In the genomic region with DNA sequence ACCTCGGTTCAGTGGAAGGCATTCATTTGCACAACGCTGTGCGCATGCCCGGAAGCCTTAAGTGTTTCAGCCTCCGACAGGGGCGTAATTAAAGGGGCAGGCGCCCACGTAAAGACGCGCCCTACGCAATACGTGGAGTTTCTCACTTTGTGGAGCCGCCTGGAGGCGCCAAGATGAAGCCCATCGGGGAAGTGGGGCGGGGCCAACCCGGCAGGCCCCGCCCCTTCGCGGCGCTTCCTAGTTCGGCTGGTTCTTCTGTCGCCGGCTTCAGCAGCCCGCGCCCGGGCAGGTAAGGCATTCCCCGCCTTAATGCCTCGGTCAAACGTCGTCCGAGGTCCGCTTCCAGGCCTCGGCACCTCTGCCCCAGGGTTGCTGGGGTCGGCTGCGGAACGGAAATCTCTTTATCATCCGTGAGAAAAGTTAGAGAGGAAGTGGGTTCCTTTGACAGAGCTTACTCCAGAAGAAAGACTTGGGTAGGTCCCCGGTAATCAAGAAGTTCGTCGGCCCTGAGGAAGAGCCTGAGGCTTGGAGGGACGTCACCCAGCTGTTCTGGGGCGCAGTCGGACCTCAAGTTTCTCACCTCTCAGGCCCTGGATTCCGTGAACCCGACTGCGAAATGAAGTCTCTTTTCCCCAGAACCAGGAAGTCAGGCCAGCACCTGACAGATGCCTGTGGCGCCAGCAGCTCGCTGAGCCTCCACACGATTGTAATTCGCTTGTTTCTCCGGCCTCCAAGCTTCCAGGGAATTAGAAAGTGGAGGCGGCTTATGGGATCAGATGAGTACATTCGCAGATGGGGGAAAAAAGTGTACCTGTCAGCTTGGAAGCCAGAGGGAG, we compare ENCODE assay signal across 1 cellular context.
A peak's percentile ranks its signal among the peaks of the same experiment; 100 is the strongest.
TF ChIP-seq lines count a peak whose summit lies in the region.

A gene (plus strand): TSS at position 224 of the 836 bp plus-strand sequence. CDS start 9,161 bp downstream, outside the sequence.
A gene with protein sequence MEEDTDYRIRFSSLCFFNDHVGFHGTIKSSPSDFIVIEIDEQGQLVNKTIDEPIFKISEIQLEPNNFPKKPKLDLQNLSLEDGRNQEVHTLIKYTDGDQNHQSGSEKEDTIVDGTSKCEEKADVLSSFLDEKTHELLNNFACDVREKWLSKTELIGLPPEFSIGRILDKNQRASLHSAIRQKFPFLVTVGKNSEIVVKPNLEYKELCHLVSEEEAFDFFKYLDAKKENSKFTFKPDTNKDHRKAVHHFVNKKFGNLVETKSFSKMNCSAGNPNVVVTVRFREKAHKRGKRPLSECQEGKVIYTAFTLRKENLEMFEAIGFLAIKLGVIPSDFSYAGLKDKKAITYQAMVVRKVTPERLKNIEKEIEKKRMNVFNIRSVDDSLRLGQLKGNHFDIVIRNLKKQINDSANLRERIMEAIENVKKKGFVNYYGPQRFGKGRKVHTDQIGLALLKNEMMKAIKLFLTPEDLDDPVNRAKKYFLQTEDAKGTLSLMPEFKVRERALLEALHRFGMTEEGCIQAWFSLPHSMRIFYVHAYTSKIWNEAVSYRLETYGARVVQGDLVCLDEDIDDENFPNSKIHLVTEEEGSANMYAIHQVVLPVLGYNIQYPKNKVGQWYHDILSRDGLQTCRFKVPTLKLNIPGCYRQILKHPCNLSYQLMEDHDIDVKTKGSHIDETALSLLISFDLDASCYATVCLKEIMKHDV (minus strand): TSS at position 63 of the 836 bp plus-strand sequence. CDS start 3,545 bp downstream, outside the sequence.

TF ChIP-seq in HCT116, 20 proteins besides CTCF, POLR2A, EP300 and RAD21 (continued from another document):
- TF ChIP-seq POLR2AphosphoS5 (IDR thresholded peaks at IDR 0.05; ENCODE audit: low read depth, low read length), result peak; percentile 84
- TF ChIP-seq ZNF274 (IDR thresholded peaks at IDR 0.05; ENCODE audit: low read depth, low read length), result no peak
- 0 out of 2 replicates have a peak, but pooled peaks have one; percentile 15 for TF ChIP-seq CBX3 (IDR thresholded peaks at IDR 0.05; ENCODE audit: low read depth)
- TF ChIP-seq EZH2phosphoT487 (IDR thresholded peaks at IDR 0.05; ENCODE audit: borderline replicate concordance), result no peak
- TF ChIP-seq TCF7L2 (IDR thresholded peaks at IDR 0.05; ENCODE audit: borderline replicate concordance, extremely low read depth, insufficient read depth, insufficient read length), result peak; percentile 95
- TF ChIP-seq SRF (IDR thresholded peaks at IDR 0.05; ENCODE audit: low read depth), result no peak
- TF ChIP-seq FOSL1 (IDR thresholded peaks at IDR 0.05; ENCODE audit: low read depth), result no peak
- TF ChIP-seq, protein P1, sequence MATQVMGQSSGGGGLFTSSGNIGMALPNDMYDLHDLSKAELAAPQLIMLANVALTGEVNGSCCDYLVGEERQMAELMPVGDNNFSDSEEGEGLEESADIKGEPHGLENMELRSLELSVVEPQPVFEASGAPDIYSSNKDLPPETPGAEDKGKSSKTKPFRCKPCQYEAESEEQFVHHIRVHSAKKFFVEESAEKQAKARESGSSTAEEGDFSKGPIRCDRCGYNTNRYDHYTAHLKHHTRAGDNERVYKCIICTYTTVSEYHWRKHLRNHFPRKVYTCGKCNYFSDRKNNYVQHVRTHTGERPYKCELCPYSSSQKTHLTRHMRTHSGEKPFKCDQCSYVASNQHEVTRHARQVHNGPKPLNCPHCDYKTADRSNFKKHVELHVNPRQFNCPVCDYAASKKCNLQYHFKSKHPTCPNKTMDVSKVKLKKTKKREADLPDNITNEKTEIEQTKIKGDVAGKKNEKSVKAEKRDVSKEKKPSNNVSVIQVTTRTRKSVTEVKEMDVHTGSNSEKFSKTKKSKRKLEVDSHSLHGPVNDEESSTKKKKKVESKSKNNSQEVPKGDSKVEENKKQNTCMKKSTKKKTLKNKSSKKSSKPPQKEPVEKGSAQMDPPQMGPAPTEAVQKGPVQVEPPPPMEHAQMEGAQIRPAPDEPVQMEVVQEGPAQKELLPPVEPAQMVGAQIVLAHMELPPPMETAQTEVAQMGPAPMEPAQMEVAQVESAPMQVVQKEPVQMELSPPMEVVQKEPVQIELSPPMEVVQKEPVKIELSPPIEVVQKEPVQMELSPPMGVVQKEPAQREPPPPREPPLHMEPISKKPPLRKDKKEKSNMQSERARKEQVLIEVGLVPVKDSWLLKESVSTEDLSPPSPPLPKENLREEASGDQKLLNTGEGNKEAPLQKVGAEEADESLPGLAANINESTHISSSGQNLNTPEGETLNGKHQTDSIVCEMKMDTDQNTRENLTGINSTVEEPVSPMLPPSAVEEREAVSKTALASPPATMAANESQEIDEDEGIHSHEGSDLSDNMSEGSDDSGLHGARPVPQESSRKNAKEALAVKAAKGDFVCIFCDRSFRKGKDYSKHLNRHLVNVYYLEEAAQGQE (IDR thresholded peaks at IDR 0.05; ENCODE audit: low read depth), result no peak
- TF ChIP-seq, protein P2, sequence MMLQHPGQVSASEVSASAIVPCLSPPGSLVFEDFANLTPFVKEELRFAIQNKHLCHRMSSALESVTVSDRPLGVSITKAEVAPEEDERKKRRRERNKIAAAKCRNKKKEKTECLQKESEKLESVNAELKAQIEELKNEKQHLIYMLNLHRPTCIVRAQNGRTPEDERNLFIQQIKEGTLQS (IDR thresholded peaks at IDR 0.05), result no peak
- no peak for TF ChIP-seq EZH2 (IDR thresholded peaks at IDR 0.05)
- TF ChIP-seq JUND (IDR thresholded peaks at IDR 0.05), result no peak
- TF ChIP-seq ELF1 (IDR thresholded peaks at IDR 0.05; ENCODE audit: borderline replicate concordance, low read depth), result peak; percentile 63
- TF ChIP-seq ZFX (IDR thresholded peaks at IDR 0.05), result peak; percentile 4; the same call in 1 of the 2 replicates
- TF ChIP-seq SIN3A (IDR thresholded peaks at IDR 0.05; ENCODE audit: low read depth), result peak; percentile 34; the same call in 1 of the 2 replicates
- TF ChIP-seq CEBPB (IDR thresholded peaks at IDR 0.05; ENCODE audit: low read depth), result no peak
- peak; percentile 68; the same call in 1 of the 2 replicates for TF ChIP-seq EGR1 (IDR thresholded peaks at IDR 0.05; ENCODE audit: low read depth)
- TF ChIP-seq, protein P3, sequence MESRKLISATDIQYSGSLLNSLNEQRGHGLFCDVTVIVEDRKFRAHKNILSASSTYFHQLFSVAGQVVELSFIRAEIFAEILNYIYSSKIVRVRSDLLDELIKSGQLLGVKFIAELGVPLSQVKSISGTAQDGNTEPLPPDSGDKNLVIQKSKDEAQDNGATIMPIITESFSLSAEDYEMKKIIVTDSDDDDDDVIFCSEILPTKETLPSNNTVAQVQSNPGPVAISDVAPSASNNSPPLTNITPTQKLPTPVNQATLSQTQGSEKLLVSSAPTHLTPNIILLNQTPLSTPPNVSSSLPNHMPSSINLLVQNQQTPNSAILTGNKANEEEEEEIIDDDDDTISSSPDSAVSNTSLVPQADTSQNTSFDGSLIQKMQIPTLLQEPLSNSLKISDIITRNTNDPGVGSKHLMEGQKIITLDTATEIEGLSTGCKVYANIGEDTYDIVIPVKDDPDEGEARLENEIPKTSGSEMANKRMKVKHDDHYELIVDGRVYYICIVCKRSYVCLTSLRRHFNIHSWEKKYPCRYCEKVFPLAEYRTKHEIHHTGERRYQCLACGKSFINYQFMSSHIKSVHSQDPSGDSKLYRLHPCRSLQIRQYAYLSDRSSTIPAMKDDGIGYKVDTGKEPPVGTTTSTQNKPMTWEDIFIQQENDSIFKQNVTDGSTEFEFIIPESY (IDR thresholded peaks at IDR 0.05; ENCODE audit: extremely low read depth, insufficient replicate concordance, low read length), result no peak
- TF ChIP-seq, protein P4, sequence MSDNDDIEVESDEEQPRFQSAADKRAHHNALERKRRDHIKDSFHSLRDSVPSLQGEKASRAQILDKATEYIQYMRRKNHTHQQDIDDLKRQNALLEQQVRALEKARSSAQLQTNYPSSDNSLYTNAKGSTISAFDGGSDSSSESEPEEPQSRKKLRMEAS (IDR thresholded peaks at IDR 0.05), result peak; percentile 47
- peak; percentile 27 for TF ChIP-seq YY1 (IDR thresholded peaks at IDR 0.05; ENCODE audit: extremely low read depth, insufficient replicate concordance, low read depth, low read length)
